ENCODE assay signal across 20 cellular contexts in the genomic region with DNA sequence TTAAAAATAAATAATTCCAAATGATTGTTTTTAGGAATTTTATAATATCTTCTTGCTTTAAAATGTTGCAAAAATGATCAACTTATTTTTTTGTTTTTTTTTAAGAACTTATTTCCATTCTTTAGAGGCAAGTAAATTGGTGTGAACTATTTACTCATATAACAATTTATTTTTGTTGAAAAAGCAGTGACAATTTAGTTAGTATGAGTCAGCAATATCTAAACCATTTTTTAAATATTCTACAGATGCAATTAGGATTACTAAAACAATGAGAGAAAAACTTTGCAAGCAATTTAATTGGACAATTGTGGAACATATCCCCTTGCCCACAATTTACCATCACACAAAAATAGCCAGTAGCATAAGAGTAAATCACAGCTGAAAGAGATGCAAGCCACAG.
A peak's percentile ranks its signal among the peaks of the same experiment; 100 is the strongest.
DNase-seq lines count a peak whose midpoint lies in the region; ATAC-seq, FAIRE-seq and TF ChIP-seq lines count a peak whose summit lies in the region.
"Had no signal": no experiment of that assay in that cellular context is flagged by ENCODE, and none has a peak within 500 bp of the region (broad histone marks: within the 10 kb centered on the region; RNA-seq: fewer than 3 reads in every experiment).

No MANE protein-coding gene starts in this region.

- H3K23ac ChIP-seq in IMR-90 (ENCODE audit: low read depth, low read length) = no peak overlapping the region

- H2AK9ac ChIP-seq in IMR-90 (replicated peaks; ENCODE audit: low read depth, low read length, poor library complexity) = no peak overlapping the region

- H3K27ac ChIP-seq in A549 = no peak overlapping the region
- no peak overlapping the region for H3K27ac ChIP-seq in IMR-90 (ENCODE audit: insufficient read depth, low read length)
- H3K27ac ChIP-seq: BLaER1 treated with 17β-estradiol and CSF1 and Interleukin-3, amounts not matched to agents 10 nM and 100 nM; C4-2B had no signal

- dilution Hi-C loops in IMR-90 (cut with HindIII; ENCODE audit: low sequenced_read_pairs, unreplicated experiment) = no loop called here

- H3K4me1 ChIP-seq in A549 (no peaks in the 10 kb centered on the region), IMR-90 (ENCODE audit: control insufficient read depth, insufficient read depth, low read length) (no peaks in the 10 kb centered on the region)
- H3K4me1 ChIP-seq: BLaER1 treated with 17β-estradiol and CSF1 and Interleukin-3, amounts not matched to agents 10 nM and 100 nM; Caco-2 had no signal

- FAIRE-seq in A549 (lab: Jason Lieb, UNC) (no peak), frontal cortex (lab: Jason Lieb, UNC) (peak; percentile 58)
- FAIRE-seq: A204.1, D721Med, G401.6, GM12891, GM19239 had no signal

- intact Hi-C loops in IMR-90 (cut with micrococcal nuclease) = no loop called here

- in situ Hi-C loops in IMR-90 (cut with MboI; ENCODE audit: low sequenced_read_pairs) = no loop called here

- TF ChIP-seq CTCF in A549 (IDR thresholded peaks at IDR 0.05) = no peak
- TF ChIP-seq CTCF in IMR-90 (conservative IDR thresholded peaks at IDR 0.05; ENCODE audit: low read depth, low read length) = no peak

- POLR2A ChIA-PET in A549 (lab: Yijun Ruan, JAX) (no interaction called here), IMR-90 (lab: Charles Lee; ENCODE audit: unreplicated experiment) (no interaction called here)

- no peak overlapping the region for H3K18ac ChIP-seq in IMR-90 (ENCODE audit: low read depth, low read length)

- no peak overlapping the region for H2AFZ ChIP-seq in IMR-90 (replicated peaks; ENCODE audit: low read length, poor library complexity)

- H3K4ac ChIP-seq in IMR-90 (ENCODE audit: low read depth, low read length) = no peak overlapping the region

- TF ChIP-seq EP300 in A549 (IDR thresholded peaks at IDR 0.05) = no peak

- H4K91ac ChIP-seq in IMR-90 (ENCODE audit: insufficient read depth, low read depth, low read length) = no peak overlapping the region

- no peak overlapping the region for H3K4me2 ChIP-seq in A549
- H3K4me2 ChIP-seq in IMR-90 (ENCODE audit: low read depth, low read length) = no peak overlapping the region
- H3K4me2 ChIP-seq: BLaER1 treated with 17β-estradiol and CSF1 and Interleukin-3, amounts not matched to agents 10 nM and 100 nM had no signal

- H2BK15ac ChIP-seq in IMR-90 (ENCODE audit: low read depth, low read length) = no peak overlapping the region

- BruUV-seq in IMR-90 (replicated peaks; lab: Mats Ljungman, UMichigan) = no TSS peak

- H3K36me3 ChIP-seq in IMR-90 (ENCODE audit: control insufficient read depth, insufficient read depth, low read length) = no peaks in the 10 kb centered on the region
- H3K36me3 ChIP-seq: BLaER1 treated with 17β-estradiol and CSF1 and Interleukin-3, amounts not matched to agents 10 nM and 100 nM had no signal

- no peak overlapping the region for H3K9ac ChIP-seq in IMR-90 (ENCODE audit: low read depth, low read length)
- H3K9ac ChIP-seq: BLaER1 treated with 17β-estradiol and CSF1 and Interleukin-3, amounts not matched to agents 10 nM and 100 nM had no signal

- CTCF ChIA-PET in A549 (lab: Yijun Ruan, JAX) = no interaction called here
- CTCF ChIA-PET in IMR-90 (lab: Yijun Ruan, JAX) = no interaction called here

- no peak for ATAC-seq in A549
- ATAC-seq in IMR-90 (ENCODE audit: low read depth) = no peak
- ATAC-seq: CD8-positive, alpha-beta T cell had no signal

- H2BK20ac ChIP-seq in IMR-90 (ENCODE audit: low read depth, low read length) = no peak overlapping the region

- H3K9me1 ChIP-seq in IMR-90 (ENCODE audit: insufficient read depth, low read length) = no peaks in the 10 kb centered on the region

- H2BK120ac ChIP-seq in IMR-90 (ENCODE audit: low read depth, low read length) = no peak overlapping the region

- H2BK5ac ChIP-seq in IMR-90 (ENCODE audit: low read depth, low read length, poor library complexity, severe bottlenecking) = no peak overlapping the region

- TF ChIP-seq POLR2A in A549 (IDR thresholded peaks at IDR 0.05; ENCODE audit: low read length) (no peak), IMR-90 (IDR thresholded peaks at IDR 0.05; ENCODE audit: low read depth, low read length) (no peak)

- no peak for TF ChIP-seq RAD21 in A549 (conservative IDR thresholded peaks at IDR 0.05 in 1 of 2, IDR thresholded peaks at IDR 0.05 in 1 of 2)
- TF ChIP-seq RAD21 in IMR-90 (IDR thresholded peaks at IDR 0.05; ENCODE audit: low read length) = no peak

- no peaks in the 10 kb centered on the region for H3K27me3 ChIP-seq in IMR-90 (ENCODE audit: control insufficient read depth, insufficient read depth, low read length)
- H3K27me3 ChIP-seq: BLaER1 treated with 17β-estradiol and CSF1 and Interleukin-3, amounts not matched to agents 10 nM and 100 nM had no signal

- H4K8ac ChIP-seq in IMR-90 (ENCODE audit: low read depth in 2 of 2, low read length in 2 of 2) = no peak overlapping the region

- no peaks in the 10 kb centered on the region for H4K20me1 ChIP-seq in IMR-90 (ENCODE audit: insufficient read depth, low read length)
- H4K20me1 ChIP-seq: BLaER1 treated with 17β-estradiol and CSF1 and Interleukin-3, amounts not matched to agents 10 nM and 100 nM had no signal

- no peak overlapping the region for H3K56ac ChIP-seq in IMR-90 (ENCODE audit: extremely low read depth, insufficient read depth, low read length)

- no peak overlapping the region for H3K14ac ChIP-seq in IMR-90 (replicated peaks; ENCODE audit: low read depth, low read length)

- H3K9me3 ChIP-seq in A549 (no peaks in the 10 kb centered on the region), IMR-90 (ENCODE audit: control insufficient read depth, insufficient read depth, low read length) (no peaks in the 10 kb centered on the region)
- H3K9me3 ChIP-seq: Caco-2 had no signal

- no peak for DNase-seq in A549 (ENCODE audit: low read depth in 1 of 2, low spot score in 1 of 2)
- DNase-seq in IMR-90 = no peak
- DNase-seq in frontal cortex (ENCODE audit: low spot score in 2 of 2) = no peak
- no peak for DNase-seq in activated CD8-positive, alpha-beta memory T cell treated with anti-CD3 and anti-CD28 coated beads for 24 hours
- DNase-seq in activated gamma-delta T cell treated with Interleukin-2 at 50 U/mL for 16 hours = no peak
- DNase-seq: 8988T; AML-193; Caco-2; Calu3; CD4-positive, alpha-beta T cell; CD8-positive, alpha-beta T cell; DMS79 treated with DMSO at 0.1 percent for 48 hours; GF-D8 had no signal

- H3K4me3 ChIP-seq in A549 = no peak overlapping the region
- H3K4me3 ChIP-seq in IMR-90 (ENCODE audit: insufficient read depth, low read depth, low read length) = no peak overlapping the region
- H3K4me3 ChIP-seq: BLaER1 treated with 17β-estradiol and CSF1 and Interleukin-3, amounts not matched to agents 10 nM and 100 nM had no signal

- H2AK5ac ChIP-seq in IMR-90 (ENCODE audit: low read depth, low read length) = no peak overlapping the region

- no peak overlapping the region for H4K5ac ChIP-seq in IMR-90 (ENCODE audit: low read depth, low read length)

- no peaks in the 10 kb centered on the region for H3K79me1 ChIP-seq in IMR-90 (ENCODE audit: low read depth in 1 of 2, low read length in 2 of 2)

TF ChIP-seq in A549, 52 proteins besides CTCF, POLR2A, EP300 and RAD21:
- TF ChIP-seq FOSB (CRISPR knock-in tag; IDR thresholded peaks at IDR 0.05) = no peak
- peak; percentile 1 for TF ChIP-seq MAFK (IDR thresholded peaks at IDR 0.05; ENCODE audit: partially characterized antibody)
- no peak for TF ChIP-seq CBX2 (IDR thresholded peaks at IDR 0.05; ENCODE audit: borderline replicate concordance, low read depth)
TF ChIP-seq in A549: peak in this region for 1.

TF ChIP-seq in IMR-90, 13 proteins besides CTCF, POLR2A, EP300 and RAD21:
- TF ChIP-seq NFE2L2 (IDR thresholded peaks at IDR 0.05; ENCODE audit: low read depth, low read length) (peak; percentile 9; the same call in 1 of the 2 replicates), MAZ (IDR thresholded peaks at IDR 0.05; ENCODE audit: borderline replicate concordance, low read depth, low read length) (no peak), MAFK (IDR thresholded peaks at IDR 0.05; ENCODE audit: low read depth, low read length) (peak; percentile 51; the same call in 1 of the 2 replicates)
